Comparison of ENCODE assay signal across 11 cellular contexts in the genomic region with DNA sequence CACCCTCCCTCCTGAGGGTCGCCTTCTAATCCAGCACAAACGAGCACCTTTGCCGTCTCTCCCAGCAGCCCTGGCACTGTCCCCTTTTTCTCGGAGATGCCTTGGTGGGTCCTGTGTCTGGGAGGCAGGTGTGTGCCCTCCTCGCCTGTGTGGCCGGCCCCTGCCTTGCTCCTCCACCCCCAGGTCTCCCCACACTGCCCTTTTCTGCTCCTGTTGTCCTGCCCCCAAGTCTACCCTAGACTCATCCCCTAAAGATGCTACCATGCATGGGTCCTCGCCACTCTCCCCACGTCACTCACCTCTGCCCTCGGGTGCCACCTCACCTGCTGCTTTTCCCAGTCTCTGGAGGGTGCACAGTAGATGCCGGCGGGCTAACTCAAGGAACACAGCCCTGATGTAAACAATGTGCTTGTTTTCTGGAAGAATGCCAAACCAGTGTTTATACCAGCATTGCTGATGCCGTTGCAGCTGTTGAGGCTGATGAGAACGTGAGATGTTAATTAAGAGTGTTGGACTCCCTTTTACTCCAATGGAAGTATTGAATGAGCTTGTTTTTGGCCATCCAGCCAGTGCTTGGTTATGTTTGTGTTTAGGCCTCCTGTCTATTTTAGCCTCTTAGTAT.
DNase-seq lines count a peak whose midpoint lies in the region; ATAC-seq and TF ChIP-seq lines count a peak whose summit lies in the region.
"Had no signal": no experiment of that assay in that cellular context is flagged by ENCODE, and none has a peak within 500 bp of the region (broad histone marks: within the 10 kb centered on the region; RNA-seq: fewer than 3 reads in every experiment).

No MANE protein-coding gene starts in this region.

- DNase-seq in NCI-H2107 treated with DMSO at 0.1 percent for 48 hours (lab: John Stamatoyannopoulos, UW; ENCODE audit: unreplicated experiment) (peak; percentile 70), sciatic nerve (ENCODE audit: low spot score) (no peak), OCI-M2 (lab: John Stamatoyannopoulos, UW; ENCODE audit: unreplicated experiment) (no peak)
- no peak for DNase-seq in stimulated activated CD4-positive, alpha-beta T cell treated with anti-CD3 and anti-CD28 coated beads, Interleukin-1b, Interleukin-23, amount 100 ng/mL, for 48 hours
- DNase-seq in stimulated activated CD4-positive, alpha-beta T cell treated with anti-CD3 and anti-CD28 coated beads, Interleukin-4, amount 100 ng/mL, for 1 hour: no peak
- DNase-seq: HFFc6; PC-9; stimulated activated CD4-positive, alpha-beta T cell treated with anti-CD3 and anti-CD28 coated beads, Interleukin-4, amount 100 ng/mL, for 4 hours had no signal

- H3K36me3 ChIP-seq in HEK293 (ENCODE audit: control insufficient read depth in 2 of 2, insufficient read depth in 1 of 2, low read length in 2 of 2): peaks cover 0 to 8% of the 10 kb centered on the region in 2 experiments; a peak in 1 of 3 replicates

- H3K4me3 Mint-ChIP-seq in brain: peak overlapping the region in 1 of 5 experiments; percentile 31
- H3K4me3 Mint-ChIP-seq: HFFc6 had no signal

- H3K9me3 ChIP-seq in HEK293 (ENCODE audit: control insufficient read depth, insufficient read depth, low read depth, low read length): no peaks in the 10 kb centered on the region

- H3K4me1 ChIP-seq in HEK293 (ENCODE audit: control insufficient read depth, insufficient read depth, low read length): peaks cover 6% of the 10 kb centered on the region

- H3K27ac Mint-ChIP-seq in brain: peak overlapping the region in 3 of 5 experiments; percentile 36 to 80 (median 59)
- H3K27ac Mint-ChIP-seq: HFFc6 had no signal

- H3K9me3 Mint-ChIP-seq in brain: no peaks in the 10 kb centered on the region
- H3K9me3 Mint-ChIP-seq: HFFc6 had no signal

- CTCF ChIA-PET in HEK293 (lab: Yijun Ruan, JAX): no interaction called here

- intact Hi-C loops in sciatic nerve (cut with DNase I): no loop called here

- H3K4me3 ChIP-seq in HEK293 (ENCODE audit: low read depth, low read length): no peak overlapping the region
- H3K4me3 ChIP-seq: lung, PC-9 had no signal

- H3K36me3 Mint-ChIP-seq in brain: peaks cover 60% of the 10 kb centered on the region

- ATAC-seq in sciatic nerve: peak; percentile 14

- H3K27me3 Mint-ChIP-seq in brain: no peaks in the 10 kb centered on the region

- H3K4me1 Mint-ChIP-seq in brain: peaks cover 76% of the 10 kb centered on the region

- TF ChIP-seq CTCF in HEK293 (tag by site-specific recombination; IDR thresholded peaks at IDR 0.05): no peak
- TF ChIP-seq CTCF in brain (conservative IDR thresholded peaks at IDR 0.05): no peak

- no peak overlapping the region for H3K27ac ChIP-seq in HEK293 (ENCODE audit: extremely low read depth, low read depth, low read length)
- H3K27ac ChIP-seq: PC-9 had no signal

- POLR2A ChIA-PET in HEK293 (lab: Yijun Ruan, JAX): no interaction called here

TF ChIP-seq in HEK293, 187 proteins besides CTCF, POLR2A, EP300 and RAD21:
- TF ChIP-seq ZIC2 (tag by site-specific recombination; IDR thresholded peaks at IDR 0.05) (peak; percentile 79), ZBTB8A (tag by site-specific recombination; IDR thresholded peaks at IDR 0.05) (peak; percentile 52), ZNF791 (tag by site-specific recombination; IDR thresholded peaks at IDR 0.05) (no peak), ZNF133 (tag by site-specific recombination; IDR thresholded peaks at IDR 0.05) (no peak)
TF ChIP-seq in HEK293: peak in this region for 2.
